8 cellular contexts compared by ENCODE assay signal in genomic region chr1:12231276-12231595, GRCh38. TPM values are rescaled to one million over a fixed set of nuclear protein-coding genes. Genes with fewer than 3 reads are reported as not detected.
DNase-seq lines count a peak whose midpoint lies in the region; ATAC-seq and TF ChIP-seq lines count a peak whose summit lies in the region.

No MANE protein-coding gene starts in this region.

- H3K36me3 ChIP-seq in GM06990 (ENCODE audit: control insufficient read depth, insufficient read depth, low read length) (peaks cover 2% of the 10 kb centered on the region; the same call in 1 of the 2 replicates), prostate gland (no peaks in the 10 kb centered on the region)

- TF ChIP-seq POLR2A in prostate gland (IDR thresholded peaks at IDR 0.05), result peak; percentile 5

- H3K36me3 Mint-ChIP-seq in T-helper 17 cell (ENCODE audit: low read depth), result no peaks in the 10 kb centered on the region

- peaks cover 21% of the 10 kb centered on the region for H3K4me1 Mint-ChIP-seq in T-helper 17 cell

- H3K4me3 ChIP-seq in GM06990 (replicated peaks; ENCODE audit: low read depth, low read length) (peak overlapping the region; percentile 65), prostate gland (peak overlapping the region; percentile 93 to 99)

- no peaks in the 10 kb centered on the region for H3K27me3 ChIP-seq in GM06990 (replicated peaks; ENCODE audit: control insufficient read depth, insufficient read depth, low read length)
- H3K27me3 ChIP-seq in prostate gland (replicated peaks; ENCODE audit: insufficient read depth), result no peaks in the 10 kb centered on the region

- H3K4me1 ChIP-seq in prostate gland (replicated peaks), result peaks cover 5% of the 10 kb centered on the region

- 5% methylated on average over 4 of the region's 4 CpGs for WGBS in prostate gland

- H3K27ac Mint-ChIP-seq in T-helper 17 cell, result peak overlapping the region; percentile 59

- TF ChIP-seq CTCF in GM06990 (IDR thresholded peaks at IDR 0.05; ENCODE audit: insufficient read depth, low read length, poor library complexity, severe bottlenecking) (no peak), prostate gland (IDR thresholded peaks at IDR 0.05) (no peak)

- intact Hi-C loops in prostate gland (cut with DNase I), result loop anchor here (2.0 kb wide), 1 partner anchor 46 kb away; no protein-coding TSS in a partner anchor

- H3K4me3 Mint-ChIP-seq in T-helper 17 cell, result peak overlapping the region; percentile 89

- no peak for DNase-seq in GM06990 (ENCODE audit: extremely low read depth, insufficient read length)
- no peak for DNase-seq in T-helper 17 cell
- peak; percentile 19 for DNase-seq in fibroblast of peridontal ligament (ENCODE audit: extremely low read depth)
- no peak for DNase-seq in prostate gland (ENCODE audit: low spot score)
- no peak for DNase-seq in DMS153 (lab: John Stamatoyannopoulos, UW)
- DNase-seq in NCI-H1048 (lab: John Stamatoyannopoulos, UW), result no peak
- no peak for DNase-seq in NCI-H345 treated with DMSO at 0.1 percent for 48 hours (lab: John Stamatoyannopoulos, UW; ENCODE audit: unreplicated experiment)
- no peak for DNase-seq in NCI-H2227 (lab: John Stamatoyannopoulos, UW; ENCODE audit: unreplicated experiment)

- H3K27ac ChIP-seq in prostate gland, result peak overlapping the region; percentile 83 to 93

- no peak for ATAC-seq in T-helper 17 cell

- H3K9me3 ChIP-seq in T-helper 17 cell (ENCODE audit: control insufficient read depth, low read length, poor library complexity, severe bottlenecking) (no peaks in the 10 kb centered on the region), prostate gland (no peaks in the 10 kb centered on the region)

- H3K27me3 Mint-ChIP-seq in T-helper 17 cell, result no peaks in the 10 kb centered on the region

RNA-seq across cellular contexts. Expression of gene VPS13D, which starts 1.4 kb away (rescaled TPM):
- total RNA-seq in T-helper 17 cell (10 to 100 TPM; 63.5 to 67.6 TPM), prostate gland (10 to 100 TPM; 60.7 to 80.8 TPM)
